In the genomic region with DNA sequence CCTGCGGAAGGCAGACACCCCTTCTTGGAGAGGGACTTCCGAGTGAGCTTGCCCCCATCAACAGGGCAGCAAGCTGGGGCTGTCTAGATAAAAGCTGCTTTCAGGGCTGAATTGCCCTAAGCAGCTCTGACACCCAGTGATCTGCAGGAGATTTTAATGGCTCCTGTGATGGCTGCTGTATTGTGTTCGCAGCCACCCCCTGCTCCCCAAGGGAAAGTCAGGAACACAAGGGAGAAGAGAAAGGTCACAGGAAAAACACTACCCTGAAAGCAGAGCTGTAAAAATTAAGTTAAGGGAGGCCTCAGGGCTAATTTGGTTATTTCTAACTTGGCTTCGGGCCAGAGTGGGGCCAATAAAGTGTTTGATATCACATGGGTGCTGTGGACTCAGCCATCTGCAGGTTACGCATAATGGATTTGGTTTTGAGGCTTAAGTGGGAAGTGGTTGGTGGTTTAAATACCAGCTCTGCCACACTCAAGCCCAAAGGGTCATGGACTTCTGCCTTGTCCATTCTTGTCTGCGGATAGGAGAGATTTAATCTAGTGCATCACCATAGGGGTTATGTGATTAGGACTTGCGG, we compare ENCODE assay signal across 1 cellular context.
TF ChIP-seq lines count a peak whose summit lies in the region.

No MANE protein-coding gene starts in this region.

TF ChIP-seq in HEK293, 187 proteins besides CTCF, POLR2A, EP300 and RAD21 (continued from another document):
- TF ChIP-seq, protein P1, sequence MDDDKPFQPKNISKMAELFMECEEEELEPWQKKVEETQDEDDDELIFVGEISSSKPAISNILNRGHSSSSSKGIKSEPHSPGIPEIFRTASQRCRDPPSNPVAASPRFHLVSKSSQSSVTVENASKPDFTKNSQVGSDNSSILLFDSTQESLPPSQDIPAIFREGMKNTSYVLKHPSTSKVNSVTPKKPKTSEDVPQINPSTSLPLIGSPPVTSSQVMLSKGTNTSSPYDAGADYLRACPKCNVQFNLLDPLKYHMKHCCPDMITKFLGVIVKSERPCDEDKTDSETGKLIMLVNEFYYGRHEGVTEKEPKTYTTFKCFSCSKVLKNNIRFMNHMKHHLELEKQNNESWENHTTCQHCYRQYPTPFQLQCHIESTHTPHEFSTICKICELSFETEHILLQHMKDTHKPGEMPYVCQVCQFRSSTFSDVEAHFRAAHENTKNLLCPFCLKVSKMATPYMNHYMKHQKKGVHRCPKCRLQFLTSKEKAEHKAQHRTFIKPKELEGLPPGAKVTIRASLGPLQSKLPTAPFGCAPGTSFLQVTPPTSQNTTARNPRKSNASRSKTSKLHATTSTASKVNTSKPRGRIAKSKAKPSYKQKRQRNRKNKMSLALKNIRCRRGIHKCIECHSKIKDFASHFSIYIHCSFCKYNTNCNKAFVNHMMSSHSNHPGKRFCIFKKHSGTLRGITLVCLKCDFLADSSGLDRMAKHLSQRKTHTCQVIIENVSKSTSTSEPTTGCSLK (tag by site-specific recombination; IDR thresholded peaks at IDR 0.05): no peak
- TF ChIP-seq ZNF521 (tag by site-specific recombination; IDR thresholded peaks at IDR 0.05): no peak
- TF ChIP-seq ZNF623 (tag by site-specific recombination; IDR thresholded peaks at IDR 0.05): no peak
- TF ChIP-seq ZNF423 (tag by site-specific recombination; IDR thresholded peaks at IDR 0.05): 0 out of 2 replicates have a peak, but pooled peaks have one; percentile 58
- TF ChIP-seq ZNF16 (tag by site-specific recombination; IDR thresholded peaks at IDR 0.05; ENCODE audit: low read depth): no peak
- TF ChIP-seq ZFP69B (tag by site-specific recombination; IDR thresholded peaks at IDR 0.05): no peak
- TF ChIP-seq, protein P2, sequence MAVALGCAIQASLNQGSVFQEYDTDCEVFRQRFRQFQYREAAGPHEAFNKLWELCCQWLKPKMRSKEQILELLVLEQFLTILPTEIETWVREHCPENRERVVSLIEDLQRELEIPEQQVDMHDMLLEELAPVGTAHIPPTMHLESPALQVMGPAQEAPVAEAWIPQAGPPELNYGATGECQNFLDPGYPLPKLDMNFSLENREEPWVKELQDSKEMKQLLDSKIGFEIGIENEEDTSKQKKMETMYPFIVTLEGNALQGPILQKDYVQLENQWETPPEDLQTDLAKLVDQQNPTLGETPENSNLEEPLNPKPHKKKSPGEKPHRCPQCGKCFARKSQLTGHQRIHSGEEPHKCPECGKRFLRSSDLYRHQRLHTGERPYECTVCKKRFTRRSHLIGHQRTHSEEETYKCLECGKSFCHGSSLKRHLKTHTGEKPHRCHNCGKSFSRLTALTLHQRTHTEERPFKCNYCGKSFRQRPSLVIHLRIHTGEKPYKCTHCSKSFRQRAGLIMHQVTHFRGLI (tag by site-specific recombination; IDR thresholded peaks at IDR 0.05): no peak
- TF ChIP-seq ZNF830 (tag by site-specific recombination; IDR thresholded peaks at IDR 0.05; ENCODE audit: low read depth): no peak
- 0 out of 2 replicates have a peak, but pooled peaks have one; percentile 12 for TF ChIP-seq ZBTB8A (tag by site-specific recombination; IDR thresholded peaks at IDR 0.05)
- TF ChIP-seq ZNF624 (tag by site-specific recombination; IDR thresholded peaks at IDR 0.05): no peak
- no peak for TF ChIP-seq GFI1B (tag by site-specific recombination; IDR thresholded peaks at IDR 0.05)
- TF ChIP-seq, protein P3, sequence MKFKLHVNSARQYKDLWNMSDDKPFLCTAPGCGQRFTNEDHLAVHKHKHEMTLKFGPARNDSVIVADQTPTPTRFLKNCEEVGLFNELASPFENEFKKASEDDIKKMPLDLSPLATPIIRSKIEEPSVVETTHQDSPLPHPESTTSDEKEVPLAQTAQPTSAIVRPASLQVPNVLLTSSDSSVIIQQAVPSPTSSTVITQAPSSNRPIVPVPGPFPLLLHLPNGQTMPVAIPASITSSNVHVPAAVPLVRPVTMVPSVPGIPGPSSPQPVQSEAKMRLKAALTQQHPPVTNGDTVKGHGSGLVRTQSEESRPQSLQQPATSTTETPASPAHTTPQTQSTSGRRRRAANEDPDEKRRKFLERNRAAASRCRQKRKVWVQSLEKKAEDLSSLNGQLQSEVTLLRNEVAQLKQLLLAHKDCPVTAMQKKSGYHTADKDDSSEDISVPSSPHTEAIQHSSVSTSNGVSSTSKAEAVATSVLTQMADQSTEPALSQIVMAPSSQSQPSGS (tag by site-specific recombination; IDR thresholded peaks at IDR 0.05; ENCODE audit: low read depth): no peak
- TF ChIP-seq ZNF549 (tag by site-specific recombination; IDR thresholded peaks at IDR 0.05): no peak
- TF ChIP-seq ZFP41 (tag by site-specific recombination; IDR thresholded peaks at IDR 0.05; ENCODE audit: borderline replicate concordance): no peak
- no peak for TF ChIP-seq ZXDB (tag by site-specific recombination; IDR thresholded peaks at IDR 0.05)
- no peak for TF ChIP-seq SCRT1 (tag by site-specific recombination; IDR thresholded peaks at IDR 0.05; ENCODE audit: borderline replicate concordance)
- TF ChIP-seq ZNF155 (tag by site-specific recombination; IDR thresholded peaks at IDR 0.05): no peak
- no peak for TF ChIP-seq ZNF133 (tag by site-specific recombination; IDR thresholded peaks at IDR 0.05)
- TF ChIP-seq ZNF19 (tag by site-specific recombination; IDR thresholded peaks at IDR 0.05; ENCODE audit: low read depth): no peak
- TF ChIP-seq ZNF335 (tag by site-specific recombination; conservative IDR thresholded peaks at IDR 0.05): no peak
